ENCODE assay signal across 2 cellular contexts in genomic region chr17:8366231-8366630, GRCh38.
A peak's percentile ranks its signal among the peaks of the same experiment; 100 is the strongest.
TF ChIP-seq lines count a peak whose summit lies in the region.

No MANE protein-coding gene starts in this region.

TF ChIP-seq in A549, 52 proteins besides CTCF, POLR2A, EP300 and RAD21:
- no peak for TF ChIP-seq NPAS2 (CRISPR knock-in tag; IDR thresholded peaks at IDR 0.05; ENCODE audit: borderline replicate concordance)
- TF ChIP-seq, protein P1, sequence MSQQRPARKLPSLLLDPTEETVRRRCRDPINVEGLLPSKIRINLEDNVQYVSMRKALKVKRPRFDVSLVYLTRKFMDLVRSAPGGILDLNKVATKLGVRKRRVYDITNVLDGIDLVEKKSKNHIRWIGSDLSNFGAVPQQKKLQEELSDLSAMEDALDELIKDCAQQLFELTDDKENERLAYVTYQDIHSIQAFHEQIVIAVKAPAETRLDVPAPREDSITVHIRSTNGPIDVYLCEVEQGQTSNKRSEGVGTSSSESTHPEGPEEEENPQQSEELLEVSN (IDR thresholded peaks at IDR 0.05; ENCODE audit: borderline replicate concordance, low read depth): no peak
- no peak for TF ChIP-seq MYC (IDR thresholded peaks at IDR 0.05; ENCODE audit: borderline replicate concordance, low read length)
- no peak for TF ChIP-seq FOSB (CRISPR knock-in tag; IDR thresholded peaks at IDR 0.05)
- no peak for TF ChIP-seq ZFP36 (IDR thresholded peaks at IDR 0.05; ENCODE audit: borderline replicate concordance, partially characterized antibody)
- TF ChIP-seq ZC3H11A (IDR thresholded peaks at IDR 0.05): no peak
- no peak for TF ChIP-seq FOXS1 (CRISPR knock-in tag; IDR thresholded peaks at IDR 0.05)
- no peak for TF ChIP-seq ZNF302 (CRISPR knock-in tag; IDR thresholded peaks at IDR 0.05)
- TF ChIP-seq REST (IDR thresholded peaks at IDR 0.05): no peak
- TF ChIP-seq JUN (IDR thresholded peaks at IDR 0.05): no peak

TF ChIP-seq in IMR-90, 13 proteins besides CTCF, POLR2A, EP300 and RAD21:
- TF ChIP-seq CEBPB (IDR thresholded peaks at IDR 0.05; ENCODE audit: low read depth, low read length) (peak; percentile 76), SMC3 (IDR thresholded peaks at IDR 0.05; ENCODE audit: low read depth, low read length) (no peak)
